ENCODE assay signal across 8 cellular contexts in the genomic region with DNA sequence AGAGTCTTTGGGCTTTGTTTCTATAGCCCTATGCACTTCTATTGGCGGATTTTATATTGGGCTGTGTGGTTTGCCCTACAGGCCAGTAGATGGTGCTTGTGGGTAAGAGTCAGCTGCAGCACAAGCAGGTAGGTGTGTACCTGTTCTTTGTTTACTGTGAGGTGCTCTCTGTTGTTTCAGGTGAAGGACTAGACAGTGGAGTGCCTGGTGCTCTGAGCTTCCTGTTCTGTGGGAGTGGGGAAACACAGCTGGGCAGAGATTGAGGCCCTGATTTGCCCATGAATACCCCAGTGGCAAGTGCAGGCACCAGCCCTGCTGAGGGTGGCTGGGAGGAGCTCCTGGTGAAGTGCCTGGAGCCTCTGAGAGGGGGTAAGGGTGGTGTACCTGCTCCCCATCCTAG. TPM values are rescaled to one million over a fixed set of nuclear protein-coding genes. Genes with fewer than 3 reads are reported as not detected.
A peak's percentile ranks its signal among the peaks of the same experiment; 100 is the strongest.
DNase-seq lines count a peak whose midpoint lies in the region; ATAC-seq and TF ChIP-seq lines count a peak whose summit lies in the region.

No MANE protein-coding gene starts in this region.

- no peak overlapping the region for H2AFZ ChIP-seq in Karpas-422 (ENCODE audit: low read length)

- H3K9me3 ChIP-seq in Karpas-422 (ENCODE audit: low read length) (no peaks in the 10 kb centered on the region), breast epithelium (no peaks in the 10 kb centered on the region)

- POLR2A ChIA-PET in activated CD4-positive, alpha-beta memory T cell treated with anti-CD3 and anti-CD28 coated beads for 36 hours (lab: Charles Lee): no interaction called here

- H3K9me3 Mint-ChIP-seq in naive B cell: peaks cover 0 to 9% (median 3%) of the 10 kb centered on the region in 7 donors
- no peaks in the 10 kb centered on the region for H3K9me3 Mint-ChIP-seq in activated CD4-positive, alpha-beta memory T cell treated with anti-CD3 and anti-CD28 coated beads for 36 hours

- H3K27me3 Mint-ChIP-seq in naive B cell: peaks cover 11 to 52% (median 46%) of the 10 kb centered on the region in 3 donors
- peaks cover 15% of the 10 kb centered on the region for H3K27me3 Mint-ChIP-seq in activated CD4-positive, alpha-beta memory T cell treated with anti-CD3 and anti-CD28 coated beads for 36 hours

- DNase-seq in Karpas-422 (peak; percentile 68), breast epithelium (ENCODE audit: low spot score in 2 of 2) (no peak), naive B cell (peak; percentile 10), erythroblast (lab: John Stamatoyannopoulos, UW) (no peak)
- DNase-seq in activated CD4-positive, alpha-beta memory T cell treated with anti-CD3 and anti-CD28 coated beads for 36 hours: no peak

- ATAC-seq in GM18907 (IDR thresholded peaks at IDR 0.05; ENCODE audit: unreplicated experiment) (peak; percentile 64), naive B cell (ENCODE audit: low read depth in 2 of 2) (peak; percentile 83 to 88), HG02938 (IDR thresholded peaks at IDR 0.05; ENCODE audit: unreplicated experiment) (no peak)

- H3K9me2 ChIP-seq in Karpas-422 (replicated peaks; ENCODE audit: insufficient read depth, low read length): no peaks in the 10 kb centered on the region

- no peak overlapping the region for H3K27ac Mint-ChIP-seq in naive B cell
- no peak overlapping the region for H3K27ac Mint-ChIP-seq in activated CD4-positive, alpha-beta memory T cell treated with anti-CD3 and anti-CD28 coated beads for 36 hours

- H3K4me3 Mint-ChIP-seq in naive B cell: peak overlapping the region in 1 of 8 donors; percentile 48
- no peak overlapping the region for H3K4me3 Mint-ChIP-seq in activated CD4-positive, alpha-beta memory T cell treated with anti-CD3 and anti-CD28 coated beads for 36 hours

- no peak overlapping the region for H3K4me2 ChIP-seq in Karpas-422 (ENCODE audit: low read depth, low read length, poor library complexity, severe bottlenecking)

- CTCF ChIA-PET in activated CD4-positive, alpha-beta memory T cell treated with anti-CD3 and anti-CD28 coated beads for 36 hours (lab: Charles Lee): interaction anchor here (1.1 kb wide), 1 partner anchor 43 kb away, joined by 3 read pairs; no protein-coding TSS in a partner anchor

- H3K36me3 ChIP-seq in Karpas-422 (ENCODE audit: insufficient read depth, low read length) (no peaks in the 10 kb centered on the region), breast epithelium (no peaks in the 10 kb centered on the region)

- no peaks in the 10 kb centered on the region for H4K20me1 ChIP-seq in Karpas-422 (ENCODE audit: insufficient read depth, low read depth, low read length)

- H3K36me3 Mint-ChIP-seq in naive B cell: peaks cover 0 to 6% of the 10 kb centered on the region in 2 donors
- H3K36me3 Mint-ChIP-seq in activated CD4-positive, alpha-beta memory T cell treated with anti-CD3 and anti-CD28 coated beads for 36 hours: no peaks in the 10 kb centered on the region

- H3K27ac ChIP-seq in 22Rv1 (no peak overlapping the region), Karpas-422 (ENCODE audit: low read length) (no peak overlapping the region), breast epithelium (no peak overlapping the region)

- intact Hi-C loops in breast epithelium (cut with DNase I; ENCODE audit: low total_unique reads): no loop called here
- intact Hi-C loops in activated CD4-positive, alpha-beta memory T cell treated with anti-CD3 and anti-CD28 coated beads for 36 hours (cut with micrococcal nuclease): no loop called here

- H3K79me2 ChIP-seq in Karpas-422 (ENCODE audit: low read length): no peaks in the 10 kb centered on the region

- H3K4me3 ChIP-seq in Karpas-422 (ENCODE audit: low read length) (no peak overlapping the region), breast epithelium (no peak overlapping the region)

- H3K4me1 Mint-ChIP-seq in naive B cell: no peaks in the 10 kb centered on the region
- peaks cover 6% of the 10 kb centered on the region for H3K4me1 Mint-ChIP-seq in activated CD4-positive, alpha-beta memory T cell treated with anti-CD3 and anti-CD28 coated beads for 36 hours (ENCODE audit: low read depth)

- peak; percentile 87 for TF ChIP-seq CTCF in 22Rv1 (IDR thresholded peaks at IDR 0.05)
- peak in 2 of 3 donors; percentile 42 to 49 for TF ChIP-seq CTCF in breast epithelium (IDR thresholded peaks at IDR 0.05)

- TF ChIP-seq POLR2A in breast epithelium (IDR thresholded peaks at IDR 0.05) (no peak), erythroblast (IDR thresholded peaks at IDR 0.05; ENCODE audit: low read length) (no peak)

- H3K9ac ChIP-seq in Karpas-422 (ENCODE audit: low read length): no peak overlapping the region

- H3K27me3 ChIP-seq in Karpas-422 (ENCODE audit: low read length): no peaks in the 10 kb centered on the region
- no peaks in the 10 kb centered on the region for H3K27me3 ChIP-seq in breast epithelium

- H3K4me1 ChIP-seq in Karpas-422 (ENCODE audit: low read length) (no peaks in the 10 kb centered on the region), breast epithelium (no peaks in the 10 kb centered on the region)

RNA-seq across cellular contexts. Expression of a gene that starts 26.3 kb away (rescaled TPM):
- not detected in 2 replicates for total RNA-seq in Karpas-422 (2014; rRNA removed; shearing (Covaris generic); ENCODE audit: low replicate concordance)
- total RNA-seq in breast epithelium: 1 to 10 TPM in 1 of 3 donors, under 1 TPM in 1, not detected in 1; 0.29 to 1.3 TPM
- not detected for polyA plus RNA-seq in naive B cell (ENCODE audit: low read depth in 6 of 6)
- total RNA-seq in activated CD4-positive, alpha-beta memory T cell treated with anti-CD3 and anti-CD28 coated beads for 36 hours: not detected

Comparison
In these comparisons a context has a peak if more than half of its experiments do, and no peak if none do; other contexts are left out.
1. DNase-seq: peak in Karpas-422 (single experiment) and naive B cell (single experiment); none in breast epithelium (0 of 2), erythroblast (0 of 2) and activated CD4-positive, alpha-beta memory T cell treated with anti-CD3 and anti-CD28 coated beads for 36 hours (single experiment).